Comparison of ENCODE assay signal across 8 cellular contexts in the genomic region with DNA sequence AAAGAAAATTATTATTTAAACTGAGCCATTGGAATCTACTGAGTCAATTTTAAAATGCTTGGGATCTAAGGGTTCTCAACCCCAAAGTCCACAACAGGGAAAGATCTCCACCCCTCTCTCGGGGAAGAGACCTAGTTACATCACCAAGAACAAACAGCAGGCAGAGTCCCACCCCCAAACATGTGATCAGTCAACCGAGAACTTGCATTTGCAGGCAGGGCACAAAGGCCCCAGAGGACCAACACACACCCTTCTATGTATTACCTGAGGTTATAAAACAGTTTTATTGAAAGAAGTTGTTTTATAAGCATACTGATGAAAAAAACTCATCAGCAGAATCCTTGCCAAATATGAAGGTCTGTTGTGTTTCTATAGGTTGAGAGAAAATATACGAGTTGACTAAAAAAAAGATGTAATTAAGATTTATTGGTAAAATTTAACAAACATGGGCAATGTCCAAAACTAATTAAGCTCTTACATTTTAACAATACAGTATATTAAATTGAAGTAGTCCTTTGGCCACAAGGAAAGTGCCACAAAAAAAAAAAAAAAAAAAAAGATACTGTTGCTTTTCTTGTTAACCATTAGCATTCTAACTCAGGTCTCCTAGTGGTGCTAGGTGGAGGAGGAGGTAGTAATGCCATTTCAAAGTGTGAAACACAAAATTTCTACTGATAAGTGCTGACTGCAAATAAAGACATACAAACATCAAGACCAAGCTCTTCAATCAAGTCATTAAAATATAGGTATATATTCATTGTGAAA. TPM values are rescaled to one million over a fixed set of nuclear protein-coding genes. Genes with fewer than 3 reads are reported as not detected.
A peak's percentile ranks its signal among the peaks of the same experiment; 100 is the strongest.
DNase-seq lines count a peak whose midpoint lies in the region.

No MANE protein-coding gene starts in this region.

- H2AFZ ChIP-seq in neuron (ENCODE audit: low read depth, low read length) = peak overlapping the region; percentile 23

- no peaks in the 10 kb centered on the region for H3K9me3 ChIP-seq in neuron (ENCODE audit: low read length)

- H3K36me3 ChIP-seq in neuron (ENCODE audit: insufficient read depth, low read length) = no peaks in the 10 kb centered on the region

- no peaks in the 10 kb centered on the region for H3K9me3 Mint-ChIP-seq in activated CD4-positive, alpha-beta memory T cell treated with anti-CD3 and anti-CD28 coated beads, Interleukin-2, amount 10 ng/mL, durations not matched to agents 7 days and 5 days

- POLR2A ChIA-PET in activated CD4-positive, alpha-beta memory T cell treated with anti-CD3 and anti-CD28 coated beads, Interleukin-2, amount 10 ng/mL, durations not matched to agents 7 days and 5 days (lab: Charles Lee) = interaction anchor here (1.5 kb wide), 1 partner anchor 179 kb away, joined by 7 read pairs; a partner anchor contains a TSS

- peaks cover 22% of the 10 kb centered on the region for H3K4me1 ChIP-seq in neuron (ENCODE audit: insufficient read depth, low read length)

- peak overlapping the region; percentile 29 for H3K4me3 ChIP-seq in neuron (ENCODE audit: low read length)

- peak; percentile 1 for DNase-seq in NCI-H1092 treated with DMSO at 0.1 percent for 48 hours (lab: John Stamatoyannopoulos, UW)
- DNase-seq in NCI-H1092 (lab: John Stamatoyannopoulos, UW) = no peak
- peak; percentile 46 for DNase-seq in NAMALWA (ENCODE audit: low spot score)
- DNase-seq in activated CD4-positive, alpha-beta memory T cell treated with anti-CD3 and anti-CD28 coated beads, Interleukin-2, amount 10 ng/mL, durations not matched to agents 7 days and 5 days = peak; percentile 19
- peak; percentile 30 for DNase-seq in germinal center (ENCODE audit: low spot score)
- no peak for DNase-seq in DMS114 treated with DMSO at 0.1 percent for 48 hours (lab: John Stamatoyannopoulos, UW; ENCODE audit: unreplicated experiment)
- DNase-seq in effector CD4-positive, alpha-beta T cell = no peak

- peaks cover 23% of the 10 kb centered on the region for H3K4me1 Mint-ChIP-seq in activated CD4-positive, alpha-beta memory T cell treated with anti-CD3 and anti-CD28 coated beads, Interleukin-2, amount 10 ng/mL, durations not matched to agents 7 days and 5 days

- H3K27me3 Mint-ChIP-seq in activated CD4-positive, alpha-beta memory T cell treated with anti-CD3 and anti-CD28 coated beads, Interleukin-2, amount 10 ng/mL, durations not matched to agents 7 days and 5 days = no peaks in the 10 kb centered on the region

- CTCF ChIA-PET in activated CD4-positive, alpha-beta memory T cell treated with anti-CD3 and anti-CD28 coated beads, Interleukin-2, amount 10 ng/mL, durations not matched to agents 7 days and 5 days (lab: Charles Lee) = interaction anchor here (0.7 to 1.1 kb wide), 5 partner anchors 15 to 328 kb away, joined by 3 to 5 read pairs (median 3); no protein-coding TSS in a partner anchor

- H3K4me3 Mint-ChIP-seq in activated CD4-positive, alpha-beta memory T cell treated with anti-CD3 and anti-CD28 coated beads, Interleukin-2, amount 10 ng/mL, durations not matched to agents 7 days and 5 days = no peak overlapping the region

- peak overlapping the region; percentile 47 for H3K27ac Mint-ChIP-seq in activated CD4-positive, alpha-beta memory T cell treated with anti-CD3 and anti-CD28 coated beads, Interleukin-2, amount 10 ng/mL, durations not matched to agents 7 days and 5 days

- H3K36me3 Mint-ChIP-seq in activated CD4-positive, alpha-beta memory T cell treated with anti-CD3 and anti-CD28 coated beads, Interleukin-2, amount 10 ng/mL, durations not matched to agents 7 days and 5 days (ENCODE audit: low read depth) = no peaks in the 10 kb centered on the region

- no peaks in the 10 kb centered on the region for H3K27me3 ChIP-seq in neuron (ENCODE audit: insufficient read depth, low read length)

RNA-seq across cellular contexts. Expression of a gene that starts 1.0 kb away (rescaled TPM):
- total RNA-seq in activated CD4-positive, alpha-beta memory T cell treated with anti-CD3 and anti-CD28 coated beads, Interleukin-2, amount 10 ng/mL, durations not matched to agents 7 days and 5 days = 1 to 10 TPM; 3.0 to 3.4 TPM

RNA-seq across cellular contexts. Expression of a gene that starts 49.2 kb away (rescaled TPM):
- total RNA-seq in activated CD4-positive, alpha-beta memory T cell treated with anti-CD3 and anti-CD28 coated beads, Interleukin-2, amount 10 ng/mL, durations not matched to agents 7 days and 5 days = not detected

Comparison
In these comparisons a context has a peak if more than half of its experiments do, and no peak if none do; other contexts are left out.
1. DNase-seq: peak in NCI-H1092 treated with DMSO at 0.1 percent for 48 hours (single experiment), NAMALWA (single experiment), activated CD4-positive, alpha-beta memory T cell treated with anti-CD3 and anti-CD28 coated beads, Interleukin-2, amount 10 ng/mL, durations not matched to agents 7 days and 5 days (single experiment) and germinal center (single experiment); none in NCI-H1092 (single experiment), DMS114 treated with DMSO at 0.1 percent for 48 hours (single experiment) and effector CD4-positive, alpha-beta T cell (single experiment).